ENCODE assay signal across 12 cellular contexts in the genomic region with DNA sequence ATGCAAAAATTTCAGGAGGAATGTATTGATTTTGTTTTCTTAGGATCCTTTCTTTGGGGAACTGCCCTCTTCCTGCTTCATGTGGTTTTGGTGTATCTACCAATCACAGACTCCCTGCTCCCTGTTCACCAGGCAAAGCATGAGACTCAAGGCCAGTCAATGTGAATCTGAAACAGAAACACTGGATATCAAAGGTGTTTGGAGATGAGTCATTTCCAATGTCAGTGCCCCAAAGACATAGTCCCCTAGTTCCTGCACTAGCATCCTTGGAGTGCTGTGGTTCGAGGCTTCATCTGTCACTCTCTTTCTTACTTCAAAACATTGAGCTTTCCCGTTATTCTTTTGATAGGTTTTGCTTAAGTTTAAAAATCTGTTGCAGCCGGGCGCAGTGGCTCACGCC. TPM values are rescaled to one million over a fixed set of nuclear protein-coding genes. Genes with fewer than 3 reads are reported as not detected.
DNase-seq lines count a peak whose midpoint lies in the region; ATAC-seq and TF ChIP-seq lines count a peak whose summit lies in the region.
"Had no signal": no experiment of that assay in that cellular context is flagged by ENCODE, and none has a peak within 500 bp of the region (broad histone marks: within the 10 kb centered on the region; RNA-seq: fewer than 3 reads in every experiment).

No MANE protein-coding gene starts in this region.

- DNase-seq in Daoy (ENCODE audit: low read depth) (peak; percentile 16), SW480 (ENCODE audit: low spot score) (peak; percentile 2), Ammon's horn (ENCODE audit: low spot score) (no peak), NCI-H345 treated with DMSO at 0.1 percent for 48 hours (lab: John Stamatoyannopoulos, UW; ENCODE audit: unreplicated experiment) (no peak), ecto neural progenitor cell (ENCODE audit: low spot score) (no peak)
- DNase-seq: Caco-2; NK-92 treated with Interleukin-12 subunit alpha and Interleukin-12 subunit beta, amount 100 ng/mL, for 24 hours had no signal

- TF ChIP-seq CTCF in gastroesophageal sphincter (IDR thresholded peaks at IDR 0.05), result no peak

- WGBS in gastroesophageal sphincter (ENCODE audit: low coverage in 1 of 2), 2 donors, result 86 to 100% methylated on average over 1 to 5 of the region's 5 CpGs

- H3K27ac ChIP-seq in gastroesophageal sphincter, result no peak overlapping the region
- H3K27ac ChIP-seq: thoracic aorta had no signal

- H3K27me3 ChIP-seq in gastroesophageal sphincter, result no peaks in the 10 kb centered on the region

- TF ChIP-seq POLR2A in gastroesophageal sphincter (IDR thresholded peaks at IDR 0.05), result no peak

- no peak for TF ChIP-seq EP300 in gastroesophageal sphincter (IDR thresholded peaks at IDR 0.05)

- H3K4me1 ChIP-seq in gastroesophageal sphincter, result no peaks in the 10 kb centered on the region
- H3K4me1 ChIP-seq: Caco-2 had no signal

- no peaks in the 10 kb centered on the region for H3K9me3 ChIP-seq in gastroesophageal sphincter
- H3K9me3 ChIP-seq: Caco-2, thoracic aorta had no signal

- H3K36me3 ChIP-seq in gastroesophageal sphincter, result no peaks in the 10 kb centered on the region
- H3K36me3 ChIP-seq: thoracic aorta had no signal

- ATAC-seq in GM19023 (IDR thresholded peaks at IDR 0.05; ENCODE audit: unreplicated experiment) (peak; percentile 83), HG02870 (IDR thresholded peaks at IDR 0.05; ENCODE audit: unreplicated experiment) (peak; percentile 82), gastroesophageal sphincter (no peak)
- ATAC-seq: GM23338 had no signal

- H3K4me3 ChIP-seq in gastroesophageal sphincter, result no peak overlapping the region
- H3K4me3 ChIP-seq: GM23338, thoracic aorta had no signal

RNA-seq across cellular contexts. Expression of gene PPP3R2, which starts 8.1 kb away (rescaled TPM):
- total RNA-seq in Daoy (2014; rRNA removed; shearing (Covaris generic)), result not detected in 2 replicates
- not detected for total RNA-seq in gastroesophageal sphincter
- total RNA-seq: Caco-2, GM23338, thoracic aorta had no signal

RNA-seq across cellular contexts. Expression of gene RNF20, which starts 53.0 kb away (rescaled TPM):
- total RNA-seq in Daoy (2014; rRNA removed; shearing (Covaris generic)), result 57.2 and 65.3 TPM in 2 replicates
- total RNA-seq in gastroesophageal sphincter, result 10 to 100 TPM; 23.6 to 40.7 (median 32.7) TPM

Comparison
In these comparisons a context has a peak if more than half of its experiments do, and no peak if none do; other contexts are left out.
1. DNase-seq: peak in Daoy (single experiment) and SW480 (single experiment); none in Ammon's horn (single experiment), NCI-H345 treated with DMSO at 0.1 percent for 48 hours (single experiment) and ecto neural progenitor cell (single experiment).